In genomic region chrX:6299724-6300123, GRCh38 we compare ENCODE assay signal across 33 cellular contexts.
"Had no signal": no experiment of that assay in that cellular context is flagged by ENCODE, and none has a peak within 500 bp of the region (broad histone marks: within the 10 kb centered on the region; RNA-seq: fewer than 3 reads in every experiment).

No MANE protein-coding gene starts in this region.

- FAIRE-seq: bronchial epithelial cell had no signal

- H3K4me1 Mint-ChIP-seq: activated CD8-positive, alpha-beta memory T cell treated with anti-CD3 and anti-CD28 coated beads, Interleukin-2, amount 10 ng/mL, durations not matched to agents 7 days and 5 days; activated naive CD4-positive, alpha-beta T cell treated with anti-CD3 and anti-CD28 coated beads, Interleukin-2, amount 10 ng/mL, durations not matched to agents 7 days and 5 days; activated naive CD8-positive, alpha-beta T cell treated with anti-CD3 and anti-CD28 coated beads, Interleukin-2, amount 10 ng/mL, durations not matched to agents 7 days and 5 days; central memory CD8-positive, alpha-beta T cell; T-helper 17 cell had no signal

- H3K9me3 ChIP-seq: ascending aorta, esophagus muscularis mucosa, gastrocnemius medialis, heart left ventricle had no signal

- DNase-seq: activated CD4-positive, alpha-beta memory T cell treated with anti-CD3 and anti-CD28 coated beads for 36 hours; activated CD4-positive, alpha-beta T cell treated with anti-CD3 and anti-CD28 coated beads for 1 hour; activated CD4-positive, alpha-beta T cell treated with anti-CD3 and anti-CD28 coated beads for 4 hours; activated CD4-positive, alpha-beta T cell treated with anti-CD3 and anti-CD28 coated beads, Interleukin-2, amount 50 U/mL, for 1 hour; activated CD4-positive, CD25-positive, alpha-beta regulatory T cell; activated CD8-positive, alpha-beta memory T cell treated with anti-CD3 and anti-CD28 coated beads, Interleukin-2, amount 10 ng/mL, durations not matched to agents 7 days and 5 days; activated CD8-positive, alpha-beta memory T cell treated with anti-CD3 and anti-CD28 coated beads, Interleukin-2, amount 50 U/mL, for 4 hours; activated CD8-positive, alpha-beta T cell treated with anti-CD3 and anti-CD28 coated beads, Interleukin-2, amount 10 ng/mL, durations not matched to agents 7 days and 5 days; activated gamma-delta T cell; activated naive CD4-positive, alpha-beta T cell; activated naive CD4-positive, alpha-beta T cell treated with anti-CD3 and anti-CD28 coated beads, Interleukin-2, amount 10 ng/mL, durations not matched to agents 7 days and 5 days; activated naive CD8-positive, alpha-beta T cell treated with anti-CD3 and anti-CD28 coated beads, Interleukin-2, amount 10 ng/mL, durations not matched to agents 7 days and 5 days; activated T-cell treated with anti-CD3 and anti-CD28 coated beads, Interleukin-2, amount 50 U/mL, for 1 hour; activated T-cell treated with anti-CD3 and anti-CD28 coated beads, Interleukin-2, amount 50 U/mL, for 72 hours; brain microvascular endothelial cell; dorsolateral prefrontal cortex; effector memory CD8-positive, alpha-beta T cell; erythroblast; foreskin keratinocyte; gastrocnemius medialis; glutamatergic neuron; heart left ventricle; hypothalamus; T-helper 17 cell; T1000 had no signal

- H3K4me3 Mint-ChIP-seq: activated CD4-positive, alpha-beta memory T cell treated with anti-CD3 and anti-CD28 coated beads for 36 hours; activated CD8-positive, alpha-beta memory T cell treated with anti-CD3 and anti-CD28 coated beads, Interleukin-2, amount 10 ng/mL, durations not matched to agents 7 days and 5 days; activated CD8-positive, alpha-beta T cell treated with anti-CD3 and anti-CD28 coated beads, Interleukin-2, amount 10 ng/mL, durations not matched to agents 7 days and 5 days; activated naive CD4-positive, alpha-beta T cell treated with anti-CD3 and anti-CD28 coated beads, Interleukin-2, amount 10 ng/mL, durations not matched to agents 7 days and 5 days; activated naive CD8-positive, alpha-beta T cell treated with anti-CD3 and anti-CD28 coated beads, Interleukin-2, amount 10 ng/mL, durations not matched to agents 7 days and 5 days; activated T-cell treated with anti-CD3 and anti-CD28 coated beads, Interleukin-2, amount 50 U/mL, for 72 hours; central memory CD8-positive, alpha-beta T cell; dendritic cell treated with granulocyte-macrophage colony-stimulating factor and Interleukin-4, amounts not matched to agents 40 ng/mL and 50 ng/mL, for 4 days; effector memory CD8-positive, alpha-beta T cell; T-helper 17 cell; T-helper 2 cell treated with Interferon-gamma antibody and Interleukin-4, amounts not matched to agents 5 μg/mL and 100 μg/mL, for 36 hours had no signal

- ATAC-seq: activated CD8-positive, alpha-beta memory T cell treated with anti-CD3 and anti-CD28 coated beads, Interleukin-2, amount 10 ng/mL, durations not matched to agents 7 days and 5 days; activated CD8-positive, alpha-beta T cell treated with anti-CD3 and anti-CD28 coated beads, Interleukin-2, amount 10 ng/mL, durations not matched to agents 7 days and 5 days; activated naive CD4-positive, alpha-beta T cell treated with anti-CD3 and anti-CD28 coated beads, Interleukin-2, amount 50 U/mL, for 72 hours; activated T-cell treated with anti-CD3 and anti-CD28 coated beads, Interleukin-2, amount 50 U/mL, for 72 hours; effector memory CD8-positive, alpha-beta T cell; foreskin keratinocyte; gastrocnemius medialis; heart left ventricle; T-helper 17 cell had no signal

- H3K36me3 ChIP-seq: ascending aorta, brain microvascular endothelial cell, esophagus muscularis mucosa, gastrocnemius medialis, heart left ventricle had no signal

- H3K27me3 Mint-ChIP-seq: activated CD4-positive, alpha-beta memory T cell treated with anti-CD3 and anti-CD28 coated beads for 36 hours; activated CD8-positive, alpha-beta memory T cell treated with anti-CD3 and anti-CD28 coated beads, Interleukin-2, amount 10 ng/mL, durations not matched to agents 7 days and 5 days; activated naive CD4-positive, alpha-beta T cell treated with anti-CD3 and anti-CD28 coated beads, Interleukin-2, amount 10 ng/mL, durations not matched to agents 7 days and 5 days; central memory CD8-positive, alpha-beta T cell; dendritic cell treated with granulocyte-macrophage colony-stimulating factor and Interleukin-4, amounts not matched to agents 40 ng/mL and 50 ng/mL, for 4 days; effector memory CD8-positive, alpha-beta T cell; T-helper 17 cell had no signal

- H3K4me3 ChIP-seq: ascending aorta, coronary artery, dorsolateral prefrontal cortex, esophagus muscularis mucosa, gastrocnemius medialis, heart left ventricle had no signal

- H3K9me3 Mint-ChIP-seq: activated CD4-positive, alpha-beta memory T cell treated with anti-CD3 and anti-CD28 coated beads for 36 hours; activated naive CD4-positive, alpha-beta T cell treated with anti-CD3 and anti-CD28 coated beads, Interleukin-2, amount 10 ng/mL, durations not matched to agents 7 days and 5 days; activated naive CD8-positive, alpha-beta T cell treated with anti-CD3 and anti-CD28 coated beads, Interleukin-2, amount 10 ng/mL, durations not matched to agents 7 days and 5 days; T-helper 2 cell treated with Interferon-gamma antibody and Interleukin-4, amounts not matched to agents 5 μg/mL and 100 μg/mL, for 36 hours had no signal

- H3K36me3 Mint-ChIP-seq: activated CD4-positive, alpha-beta memory T cell treated with anti-CD3 and anti-CD28 coated beads for 36 hours; activated CD8-positive, alpha-beta memory T cell treated with anti-CD3 and anti-CD28 coated beads, Interleukin-2, amount 10 ng/mL, durations not matched to agents 7 days and 5 days; activated naive CD4-positive, alpha-beta T cell treated with anti-CD3 and anti-CD28 coated beads, Interleukin-2, amount 10 ng/mL, durations not matched to agents 7 days and 5 days; activated naive CD4-positive, alpha-beta T cell treated with anti-CD3 and anti-CD28 coated beads, Interleukin-2, amount 50 U/mL, for 72 hours; activated naive CD8-positive, alpha-beta T cell treated with anti-CD3 and anti-CD28 coated beads, Interleukin-2, amount 10 ng/mL, durations not matched to agents 7 days and 5 days had no signal

- H3K27ac Mint-ChIP-seq: activated CD4-positive, alpha-beta memory T cell treated with anti-CD3 and anti-CD28 coated beads for 36 hours; activated CD8-positive, alpha-beta memory T cell treated with anti-CD3 and anti-CD28 coated beads, Interleukin-2, amount 10 ng/mL, durations not matched to agents 7 days and 5 days; activated CD8-positive, alpha-beta T cell treated with anti-CD3 and anti-CD28 coated beads, Interleukin-2, amount 10 ng/mL, durations not matched to agents 7 days and 5 days; activated naive CD4-positive, alpha-beta T cell treated with anti-CD3 and anti-CD28 coated beads, Interleukin-2, amount 10 ng/mL, durations not matched to agents 7 days and 5 days; activated naive CD4-positive, alpha-beta T cell treated with anti-CD3 and anti-CD28 coated beads, Interleukin-2, amount 50 U/mL, for 72 hours; activated naive CD8-positive, alpha-beta T cell treated with anti-CD3 and anti-CD28 coated beads, Interleukin-2, amount 10 ng/mL, durations not matched to agents 7 days and 5 days; activated T-cell treated with anti-CD3 and anti-CD28 coated beads, Interleukin-2, amount 50 U/mL, for 72 hours; dendritic cell treated with granulocyte-macrophage colony-stimulating factor and Interleukin-4, amounts not matched to agents 40 ng/mL and 50 ng/mL, for 4 days; effector memory CD8-positive, alpha-beta T cell; T-helper 17 cell; T-helper 2 cell treated with Interferon-gamma antibody and Interleukin-4, amounts not matched to agents 5 μg/mL and 100 μg/mL, for 36 hours had no signal

- H3K4me1 ChIP-seq: ascending aorta, esophagus muscularis mucosa, foreskin keratinocyte, gastrocnemius medialis, heart left ventricle had no signal

- H3K27me3 ChIP-seq: ascending aorta, brain microvascular endothelial cell, esophagus muscularis mucosa, foreskin keratinocyte, gastrocnemius medialis, heart left ventricle had no signal

- H3K27ac ChIP-seq: ascending aorta, brain microvascular endothelial cell, coronary artery, dorsolateral prefrontal cortex, esophagus muscularis mucosa, foreskin keratinocyte, gastrocnemius medialis, heart left ventricle had no signal
